In the genomic region with DNA sequence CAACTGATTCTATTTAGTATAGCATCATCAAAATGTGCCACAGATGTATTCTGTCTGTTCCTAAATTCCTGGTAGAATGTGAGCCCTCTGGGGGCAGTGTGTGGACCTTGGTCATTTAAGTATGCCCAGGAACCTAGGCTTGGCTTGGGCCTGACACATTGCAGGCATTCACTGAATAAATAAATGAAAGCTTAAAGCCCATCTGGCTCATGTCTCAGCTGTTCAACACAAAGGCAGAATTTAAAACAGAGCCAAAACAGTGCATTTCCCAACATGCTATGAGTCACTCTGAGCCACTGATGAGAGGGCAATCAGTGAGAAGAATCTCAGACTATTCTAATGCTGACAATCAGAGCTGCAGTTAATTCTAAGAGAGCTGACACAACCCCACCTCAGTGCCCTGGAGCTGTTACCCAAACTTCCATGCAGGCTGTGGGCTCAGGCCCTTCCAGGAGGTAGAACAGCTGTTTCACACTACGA, we compare ENCODE assay signal across 8 cellular contexts. TPM values are rescaled to one million over a fixed set of nuclear protein-coding genes. Genes with fewer than 3 reads are reported as not detected.
DNase-seq lines count a peak whose midpoint lies in the region; ATAC-seq, FAIRE-seq and TF ChIP-seq lines count a peak whose summit lies in the region.

No MANE protein-coding gene starts in this region.

- no peak for FAIRE-seq in urothelium cell line (lab: Jason Lieb, UNC)

- peaks cover 12% of the 10 kb centered on the region for H3K36me3 Mint-ChIP-seq in T-cell

- ATAC-seq in T-cell (replicated peaks in 1 of 4): no peak
- no peak for ATAC-seq in HG02938 (IDR thresholded peaks at IDR 0.05; ENCODE audit: unreplicated experiment)

- no peak overlapping the region for H3K27ac Mint-ChIP-seq in T-cell

- no peak overlapping the region for H3K4me3 ChIP-seq in fibroblast of mammary gland (ENCODE audit: control insufficient read depth, low read depth, low read length)

- CTCF ChIA-PET in T-cell (lab: Charles Lee): no interaction called here

- H3K4me1 Mint-ChIP-seq in T-cell: peaks cover 43 to 50% (median 46%) of the 10 kb centered on the region in 3 donors

- DNase-seq in H4 (ENCODE audit: low spot score) (peak; percentile 98), SIG-M5 (lab: John Stamatoyannopoulos, UW) (peak; percentile 27), fibroblast of mammary gland (ENCODE audit: low read depth) (peak; percentile 100), occipital lobe (lab: John Stamatoyannopoulos, UW) (peak; percentile 49), T-cell (no peak), urothelium cell line (ENCODE audit: low spot score) (no peak)
- DNase-seq in activated CD8-positive, alpha-beta memory T cell treated with anti-CD3 and anti-CD28 coated beads for 24 hours: no peak

- POLR2A ChIA-PET in T-cell (lab: Charles Lee): no interaction called here

- no peak for TF ChIP-seq CTCF in fibroblast of mammary gland (conservative IDR thresholded peaks at IDR 0.05; ENCODE audit: control insufficient read depth, insufficient read depth, low read depth, low read length)

- no peaks in the 10 kb centered on the region for H3K9me3 Mint-ChIP-seq in T-cell

- no peak overlapping the region for H3K4me3 Mint-ChIP-seq in T-cell

- H3K27me3 Mint-ChIP-seq in T-cell: no peaks in the 10 kb centered on the region

RNA-seq across cellular contexts. Expression of a gene that starts 8.1 kb away (rescaled TPM):
- 7.5 and 14.5 TPM in 2 replicates for total RNA-seq in H4 (2014; rRNA removed; shearing (Covaris generic))
- total RNA-seq in occipital lobe (32.1 TPM), T-cell (100 to 1,000 TPM; 162 to 233 (median 217) TPM)

RNA-seq across cellular contexts. Expression of a gene that starts 29.5 kb away (rescaled TPM):
- total RNA-seq in H4 (2014; rRNA removed; shearing (Covaris generic)): 106 and 122 TPM in 2 replicates
- total RNA-seq in occipital lobe (63.5 TPM), T-cell (100 to 1,000 TPM in 3 of 5 donors, 10 to 100 TPM in 2; 64.8 to 118 (median 106) TPM)

RNA-seq across cellular contexts. Expression of a gene that starts 36.7 kb away (rescaled TPM):
- 0.08 and 1.1 TPM in 2 replicates for total RNA-seq in H4 (2014; rRNA removed; shearing (Covaris generic))
- total RNA-seq in occipital lobe: 3.0 TPM
- 1 to 10 TPM; 1.1 to 5.8 (median 4.3) TPM for total RNA-seq in T-cell

RNA-seq across cellular contexts. Expression of a gene that starts 45.7 kb away (rescaled TPM):
- total RNA-seq in H4 (2014; rRNA removed; shearing (Covaris generic)): 151 and 191 TPM in 2 replicates
- total RNA-seq in occipital lobe (24.6 TPM), T-cell (10 to 100 TPM; 51.2 to 96.1 (median 84.8) TPM)

RNA-seq across cellular contexts. Expression of a gene that starts 48.9 kb away (rescaled TPM):
- total RNA-seq in H4 (2014; rRNA removed; shearing (Covaris generic)): 127 and 138 TPM in 2 replicates
- total RNA-seq in occipital lobe (7.8 TPM), T-cell (10 to 100 TPM in 4 of 5 donors, 1 to 10 TPM in 1; 9.8 to 17.8 (median 12.8) TPM)

Comparison
In these comparisons a context has a peak if more than half of its experiments do, and no peak if none do; other contexts are left out.
1. DNase-seq: peak in H4 (single experiment), SIG-M5 (single experiment), fibroblast of mammary gland (single experiment) and occipital lobe (single experiment); none in T-cell (0 of 34), activated CD8-positive, alpha-beta memory T cell treated with anti-CD3 and anti-CD28 coated beads for 24 hours (single experiment) and urothelium cell line (single experiment).